19 cellular contexts compared by ENCODE assay signal in the genomic region with DNA sequence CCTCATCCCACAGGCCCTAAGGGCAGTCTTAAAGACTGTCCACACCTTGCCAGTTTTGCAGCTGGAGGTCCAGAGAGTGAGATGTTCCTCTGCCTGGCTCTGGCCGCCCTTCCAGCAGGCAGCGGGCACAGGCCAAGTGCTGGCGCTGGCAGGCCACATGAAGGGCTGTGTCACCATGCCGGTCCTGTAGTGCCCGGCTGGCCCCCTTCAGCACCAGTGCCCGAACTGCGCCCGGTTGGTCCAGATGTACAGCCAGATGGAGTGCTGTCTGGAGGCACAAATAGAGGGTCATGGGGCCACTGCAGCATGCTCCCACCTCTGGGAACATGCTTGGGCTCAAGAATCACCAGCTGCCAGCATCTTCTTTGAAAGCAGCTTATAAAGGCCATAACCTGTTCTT. TPM values are rescaled to one million over a fixed set of nuclear protein-coding genes. Genes with fewer than 3 reads are reported as not detected.
DNase-seq lines count a peak whose midpoint lies in the region; ATAC-seq, FAIRE-seq and TF ChIP-seq lines count a peak whose summit lies in the region.
"Had no signal": no experiment of that assay in that cellular context is flagged by ENCODE, and none has a peak within 500 bp of the region (broad histone marks: within the 10 kb centered on the region; RNA-seq: fewer than 3 reads in every experiment).

No MANE protein-coding gene starts in this region.

- no peak for TF ChIP-seq EP300 in GM12878 (IDR thresholded peaks at IDR 0.05; ENCODE audit: borderline replicate concordance in 1 of 2, control insufficient read depth in 1 of 2, low read depth in 2 of 2, low read length in 2 of 2)

- no peaks in the 10 kb centered on the region for H3K9me3 ChIP-seq in BLaER1 treated with 17β-estradiol and CSF1 and Interleukin-3, amounts not matched to agents 10 nM and 100 nM (replicated peaks in 1 of 11)
- no peaks in the 10 kb centered on the region for H3K9me3 ChIP-seq in GM12878 (replicated peaks; ENCODE audit: control insufficient read depth, insufficient read depth, low read length)
- H3K9me3 ChIP-seq: mucosa of descending colon, ovary, sigmoid colon, thyroid gland had no signal

- TF ChIP-seq RAD21 in GM12878 (IDR thresholded peaks at IDR 0.05; ENCODE audit: insufficient read depth, low read depth, low read length) = no peak

- DNase-seq in GM12878 (ENCODE audit: low read depth, low spot score) = no peak
- no peak for DNase-seq in NCI-H748 (lab: John Stamatoyannopoulos, UW; ENCODE audit: unreplicated experiment)
- DNase-seq: activated CD4-positive, alpha-beta T cell treated with anti-CD3 and anti-CD28 coated beads, Interleukin-2, amount 50 U/mL, for 48 hours; foreskin melanocyte; GF-D8; H9; KG1; mucosa of descending colon; NCI-H1105 treated with DMSO at 0.1 percent for 48 hours; NCI-H748 treated with DMSO at 0.1 percent for 48 hours; ovary; sigmoid colon; thyroid gland had no signal

- peak overlapping the region in 5 of 11 experiments; percentile 11 to 94 (median 90); a peak in 3 of 22 replicates for H3K27ac ChIP-seq in BLaER1 treated with 17β-estradiol and CSF1 and Interleukin-3, amounts not matched to agents 10 nM and 100 nM
- H3K27ac ChIP-seq in GM12878 (ENCODE audit: control insufficient read depth, insufficient read depth) = peak overlapping the region; percentile 99
- H3K27ac ChIP-seq: ovary, sigmoid colon, thyroid gland had no signal

- WGBS in GM12878 (ENCODE audit: insufficient coverage, insufficient replicate concordance, low lambda C conversion rate, missing lambda C conversion rate) = 76% methylated on average over 8 of the region's 8 CpGs

- BruUV-seq in GM12878 (replicated peaks; lab: Mats Ljungman, UMichigan) = no TSS peak

- H4K20me1 ChIP-seq in BLaER1 treated with 17β-estradiol and CSF1 and Interleukin-3, amounts not matched to agents 10 nM and 100 nM = peaks cover 19 to 70% (median 62%) of the 10 kb centered on the region in 11 experiments; a peak in 21 of 22 replicates
- no peaks in the 10 kb centered on the region for H4K20me1 ChIP-seq in GM12878 (ENCODE audit: control insufficient read depth, insufficient read depth)

- H3K4me3 ChIP-seq in BLaER1 treated with 17β-estradiol and CSF1 and Interleukin-3, amounts not matched to agents 10 nM and 100 nM = peak overlapping the region in 5 of 10 experiments; percentile 72 to 96 (median 94); a peak in 9 of 20 replicates
- H3K4me3 ChIP-seq in GM12875 (ENCODE audit: low read depth, low read length) = peak overlapping the region; percentile 77
- peak overlapping the region; percentile 98 for H3K4me3 ChIP-seq in GM12878
- H3K4me3 ChIP-seq: mucosa of descending colon, ovary, sigmoid colon, thyroid gland had no signal

- H3K4me1 ChIP-seq in BLaER1 treated with 17β-estradiol and CSF1 and Interleukin-3, amounts not matched to agents 10 nM and 100 nM = peaks cover 62 to 73% (median 69%) of the 10 kb centered on the region in 10 experiments
- peaks cover 62% of the 10 kb centered on the region for H3K4me1 ChIP-seq in GM12878 (ENCODE audit: control insufficient read depth, insufficient read depth, low read length)

- no peaks in the 10 kb centered on the region for H3K27me3 ChIP-seq in BLaER1 treated with 17β-estradiol and CSF1 and Interleukin-3, amounts not matched to agents 10 nM and 100 nM
- no peaks in the 10 kb centered on the region for H3K27me3 ChIP-seq in GM12878 (replicated peaks in 1 of 2; ENCODE audit: control insufficient read depth in 2 of 2, insufficient read depth in 2 of 2, low read length in 1 of 2)
- H3K27me3 ChIP-seq: ovary, sigmoid colon, thyroid gland had no signal

- no peak for TF ChIP-seq POLR2A in GM12878 (IDR thresholded peaks at IDR 0.05; ENCODE audit: low read depth, low read length)

- TF ChIP-seq CTCF in GM12875 (IDR thresholded peaks at IDR 0.05; ENCODE audit: borderline replicate concordance, insufficient read depth, low read depth, low read length) = no peak
- TF ChIP-seq CTCF in GM12878 (IDR thresholded peaks at IDR 0.05 in 2 of 3, conservative IDR thresholded peaks at IDR 0.05 in 1 of 3; ENCODE audit: control insufficient read depth in 2 of 3, extremely low read depth in 1 of 3, insufficient read depth in 1 of 3, low read depth in 3 of 3, low read length in 3 of 3) = no peak

- intact Hi-C loops in GM12878 (cut with micrococcal nuclease; ENCODE audit: unreplicated experiment) = no loop called here

- FAIRE-seq in GM12878 (lab: Jason Lieb, UNC) = no peak
- FAIRE-seq: endothelial cell of umbilical vein had no signal

- ATAC-seq in GM12878 (no peak), HG02588 (IDR thresholded peaks at IDR 0.05; ENCODE audit: unreplicated experiment) (no peak), GM21576 (IDR thresholded peaks at IDR 0.05; ENCODE audit: unreplicated experiment) (no peak)
- ATAC-seq: left lobe of liver, mucosa of descending colon had no signal

- CTCF ChIA-PET in GM12878 (lab: Yijun Ruan, JAX) = interaction anchor here (1.2 to 2.5 kb wide), 13 partner anchors 8 to 164 kb away, joined by 3 to 24 read pairs (median 5); partner anchors contain the start of gene HSP90AB1

- H3K4me2 ChIP-seq in BLaER1 treated with 17β-estradiol and CSF1 and Interleukin-3, amounts not matched to agents 10 nM and 100 nM = peak overlapping the region; percentile 95 to 100 (median 99); a peak in 20 of 22 replicates
- peak overlapping the region; percentile 98 for H3K4me2 ChIP-seq in GM12878 (ENCODE audit: control insufficient read depth, insufficient read depth)

- H3K79me2 ChIP-seq in GM12878 (ENCODE audit: control insufficient read depth, insufficient read depth, low read length) = peaks cover 82% of the 10 kb centered on the region

- POLR2A ChIA-PET in GM12878 (lab: Charles Lee) = interaction anchor here (0.6 to 10.7 kb wide), 7 partner anchors 10 to 188 kb away, joined by 4 to 131 read pairs (median 8); partner anchors contain the start of genes HSP90AB1 and SLC29A1

- SMC1A ChIA-PET in GM12878 (lab: Charles Lee; ENCODE audit: uncharacterized antibody, unreplicated experiment) = interaction anchor here (1.3 to 2.2 kb wide), 4 partner anchors 14 to 166 kb away, joined by 3 to 18 read pairs (median 5); partner anchors contain the start of gene HSP90AB1

- RAD21 ChIA-PET in GM12878 (lab: Charles Lee; ENCODE audit: unreplicated experiment) = interaction anchor here (0.7 to 2.2 kb wide), 8 partner anchors 8 to 85 kb away, joined by 3 to 12 read pairs (median 5); partner anchors contain the start of genes HSP90AB1 and SLC29A1

- H2AFZ ChIP-seq in GM12878 (ENCODE audit: control insufficient read depth, low read depth, low read length) = no peak overlapping the region

- peaks cover 37 to 54% (median 46%) of the 10 kb centered on the region in 11 experiments for H3K36me3 ChIP-seq in BLaER1 treated with 17β-estradiol and CSF1 and Interleukin-3, amounts not matched to agents 10 nM and 100 nM
- H3K36me3 ChIP-seq in GM12878 (ENCODE audit: control insufficient read depth in 2 of 2, insufficient read depth in 2 of 2, low read length in 1 of 2) = peaks cover 13 to 21% of the 10 kb centered on the region in 2 experiments
- H3K36me3 ChIP-seq: ovary had no signal

- in situ Hi-C loops in GM12878 (cut with MboI) = no loop called here

- peak overlapping the region; percentile 16 to 95 (median 91); a peak in 11 of 22 replicates for H3K9ac ChIP-seq in BLaER1 treated with 17β-estradiol and CSF1 and Interleukin-3, amounts not matched to agents 10 nM and 100 nM
- peak overlapping the region; percentile 90 for H3K9ac ChIP-seq in GM12878 (ENCODE audit: control insufficient read depth, insufficient read depth, low read length)

RNA-seq across cellular contexts. Expression of gene NFKBIE, which starts 3.8 kb away (rescaled TPM):
- total RNA-seq in GM12878 (2013; cell fraction: nucleolus; rRNA removed) = 127 and 202 TPM in 2 replicates
- total RNA-seq in GM12878 (2014; rRNA removed) (45.1 and 47.0 TPM in 2 replicates), GM12878 (2014; rRNA removed; fragmentation: Illumina TruSeq; extraction: Trizol) (39.5 and 43.2 TPM in 2 replicates), GM12878 (2021) (53.6 and 57.0 TPM in 2 replicates)
- 13.6 TPM for polyA plus RNA-seq in GM12878 (2011; ENCODE audit: low read depth)
- polyA plus RNA-seq in GM12878 (2011; rRNA removed) (106 and 126 TPM in 2 replicates), GM12878 (2014; fragmentation: Illumina TruSeq; extraction: Trizol) (34.5 and 38.1 TPM in 2 replicates), GM12878 (2014; fragmentation: Nextera tagmentation; extraction: Ambion mirVana) (10 to 100 TPM; 10.4 to 26.0 TPM), GM12878 (2014; rRNA removed) (52.4 and 60.3 TPM in 2 replicates), GM12878 (2016; fragmentation: Nextera tagmentation; extraction: Ambion mirVana) (10 to 100 TPM; 30.4 to 30.6 TPM)
- polyA plus RNA-seq in GM12878 (2011; cell fraction: cytosol; rRNA removed) = 111 and 125 TPM in 2 replicates
- polyA plus RNA-seq in GM12878 (2011; cell fraction: nucleus; rRNA removed) = 154 TPM in 2 replicates
- 36.7 and 71.2 TPM in 2 replicates for polyA plus RNA-seq in GM12878 (2012)
- polyA minus RNA-seq in GM12878 (2011; rRNA and poly(A)+ RNA removed) = 61.6 and 113 TPM in 2 replicates
- 36.5 and 58.5 TPM in 2 replicates for polyA minus RNA-seq in GM12878 (2011; cell fraction: cytosol; rRNA and poly(A)+ RNA removed)
- polyA minus RNA-seq in GM12878 (2011; cell fraction: nucleus; rRNA and poly(A)+ RNA removed) = 67.9 and 93.8 TPM in 2 replicates

RNA-seq across cellular contexts. Expression of gene SLC35B2, which starts 4.3 kb away (rescaled TPM):
- 34.4 and 37.1 TPM in 2 replicates for total RNA-seq in GM12878 (2013; cell fraction: nucleolus; rRNA removed)
- total RNA-seq in GM12878 (2014; rRNA removed) (34.1 and 35.1 TPM in 2 replicates), GM12878 (2014; rRNA removed; fragmentation: Illumina TruSeq; extraction: Trizol) (24.3 and 25.1 TPM in 2 replicates), GM12878 (2021) (33.5 and 35.8 TPM in 2 replicates)
- polyA plus RNA-seq in GM12878 (2011; ENCODE audit: low read depth) = 23.1 TPM
- polyA plus RNA-seq in GM12878 (2011; rRNA removed) (19.7 and 32.2 TPM in 2 replicates), GM12878 (2014; fragmentation: Illumina TruSeq; extraction: Trizol) (23.9 and 35.2 TPM in 2 replicates), GM12878 (2014; fragmentation: Nextera tagmentation; extraction: Ambion mirVana) (10 to 100 TPM; 11.3 to 14.9 TPM), GM12878 (2014; rRNA removed) (45.2 and 45.4 TPM in 2 replicates), GM12878 (2016; fragmentation: Nextera tagmentation; extraction: Ambion mirVana) (10 to 100 TPM; 39.5 to 40.8 TPM)
- polyA plus RNA-seq in GM12878 (2011; cell fraction: cytosol; rRNA removed) = 48.8 and 53.9 TPM in 2 replicates
- 89.8 and 144 TPM in 2 replicates for polyA plus RNA-seq in GM12878 (2011; cell fraction: nucleus; rRNA removed)
- polyA plus RNA-seq in GM12878 (2012) = 38.5 and 38.9 TPM in 2 replicates
- polyA minus RNA-seq in GM12878 (2011; rRNA and poly(A)+ RNA removed) = 17.3 and 33.3 TPM in 2 replicates
- polyA minus RNA-seq in GM12878 (2011; cell fraction: cytosol; rRNA and poly(A)+ RNA removed) = 5.2 and 7.0 TPM in 2 replicates
- polyA minus RNA-seq in GM12878 (2011; cell fraction: nucleus; rRNA and poly(A)+ RNA removed) = 19.7 and 27.3 TPM in 2 replicates

RNA-seq across cellular contexts. Expression of gene TMEM151B, which starts 8.7 kb away (rescaled TPM):
- 0.29 and 0.52 TPM in 2 replicates for total RNA-seq in GM12878 (2013; cell fraction: nucleolus; rRNA removed)
- under 0.01 TPM in 1 of 2 replicates, not detected in the other for total RNA-seq in GM12878 (2014; rRNA removed)
- total RNA-seq in GM12878 (2014; rRNA removed; fragmentation: Illumina TruSeq; extraction: Trizol) = not detected in 2 replicates
- not detected in 2 replicates for total RNA-seq in GM12878 (2021)
- polyA plus RNA-seq in GM12878 (2011; ENCODE audit: low read depth) = not detected
- polyA plus RNA-seq in GM12878 (2011; rRNA removed) = 0.13 and 0.19 TPM in 2 replicates
- polyA plus RNA-seq in GM12878 (2011; cell fraction: cytosol; rRNA removed) = 0.18 and 0.22 TPM in 2 replicates
- polyA plus RNA-seq in GM12878 (2011; cell fraction: nucleus; rRNA removed) = 1.4 and 1.6 TPM in 2 replicates
- polyA plus RNA-seq in GM12878 (2012) = 0.46 and 0.68 TPM in 2 replicates
- polyA plus RNA-seq in GM12878 (2014; fragmentation: Illumina TruSeq; extraction: Trizol) = 0.04 TPM in 1 of 2 replicates, not detected in the other
- not detected for polyA plus RNA-seq in GM12878 (2014; fragmentation: Nextera tagmentation; extraction: Ambion mirVana)
- polyA plus RNA-seq in GM12878 (2014; rRNA removed) = 0.01 and 0.08 TPM in 2 replicates
- under 1 TPM in 1 of 2 experiments, not detected in 1; 0.05 TPM for polyA plus RNA-seq in GM12878 (2016; fragmentation: Nextera tagmentation; extraction: Ambion mirVana)
- 0.07 and 0.41 TPM in 2 replicates for polyA minus RNA-seq in GM12878 (2011; rRNA and poly(A)+ RNA removed)
- polyA minus RNA-seq in GM12878 (2011; cell fraction: cytosol; rRNA and poly(A)+ RNA removed) = not detected in 2 replicates
- polyA minus RNA-seq in GM12878 (2011; cell fraction: nucleus; rRNA and poly(A)+ RNA removed) = 0.36 and 0.86 TPM in 2 replicates
- total RNA-seq: left lobe of liver, thyroid gland had no signal

RNA-seq across cellular contexts. Expression of gene HSP90AB1, which starts 14.7 kb away (rescaled TPM):
- total RNA-seq in GM12878 (2013; cell fraction: nucleolus; rRNA removed) = 295 and 318 TPM in 2 replicates
- total RNA-seq in GM12878 (2014; rRNA removed) (1,125 and 1,245 TPM in 2 replicates), GM12878 (2014; rRNA removed; fragmentation: Illumina TruSeq; extraction: Trizol) (1,212 and 1,260 TPM in 2 replicates), GM12878 (2021) (1,166 and 1,167 TPM in 2 replicates)
- 830 TPM for polyA plus RNA-seq in GM12878 (2011; ENCODE audit: low read depth)
- polyA plus RNA-seq in GM12878 (2011; rRNA removed) (1,290 and 1,505 TPM in 2 replicates), GM12878 (2014; fragmentation: Illumina TruSeq; extraction: Trizol) (1,676 and 1,846 TPM in 2 replicates), GM12878 (2014; fragmentation: Nextera tagmentation; extraction: Ambion mirVana) (1,000 to 10,000 TPM; 1,089 to 1,682 TPM), GM12878 (2014; rRNA removed) (960 and 988 TPM in 2 replicates), GM12878 (2016; fragmentation: Nextera tagmentation; extraction: Ambion mirVana) (1,000 to 10,000 TPM; 1,078 to 1,109 TPM)
- polyA plus RNA-seq in GM12878 (2011; cell fraction: cytosol; rRNA removed) = 1,040 and 1,248 TPM in 2 replicates
- 565 and 804 TPM in 2 replicates for polyA plus RNA-seq in GM12878 (2011; cell fraction: nucleus; rRNA removed)
- polyA plus RNA-seq in GM12878 (2012) = 750 and 926 TPM in 2 replicates
- polyA minus RNA-seq in GM12878 (2011; rRNA and poly(A)+ RNA removed) = 1,120 and 1,147 TPM in 2 replicates
- polyA minus RNA-seq in GM12878 (2011; cell fraction: cytosol; rRNA and poly(A)+ RNA removed) = 408 and 462 TPM in 2 replicates
- polyA minus RNA-seq in GM12878 (2011; cell fraction: nucleus; rRNA and poly(A)+ RNA removed) = 114 and 165 TPM in 2 replicates

RNA-seq across cellular contexts. Expression of gene SLC29A1, which starts 38.2 kb away (rescaled TPM):
- total RNA-seq in GM12878 (2013; cell fraction: nucleolus; rRNA removed) = 127 and 138 TPM in 2 replicates
- total RNA-seq in GM12878 (2014; rRNA removed) (54.7 and 63.9 TPM in 2 replicates), GM12878 (2014; rRNA removed; fragmentation: Illumina TruSeq; extraction: Trizol) (33.2 and 34.6 TPM in 2 replicates), GM12878 (2021) (71.7 and 79.5 TPM in 2 replicates)
- 29.0 TPM for polyA plus RNA-seq in GM12878 (2011; ENCODE audit: low read depth)
- polyA plus RNA-seq in GM12878 (2011; rRNA removed) (64.1 and 132 TPM in 2 replicates), GM12878 (2014; fragmentation: Illumina TruSeq; extraction: Trizol) (64.8 and 111 TPM in 2 replicates), GM12878 (2014; fragmentation: Nextera tagmentation; extraction: Ambion mirVana) (10 to 100 TPM in 1 of 2 experiments, 1 to 10 TPM in 1; 10.0 to 15.7 TPM), GM12878 (2014; rRNA removed) (120 and 121 TPM in 2 replicates), GM12878 (2016; fragmentation: Nextera tagmentation; extraction: Ambion mirVana) (100 to 1,000 TPM; 107 to 111 TPM)
- 183 and 202 TPM in 2 replicates for polyA plus RNA-seq in GM12878 (2011; cell fraction: cytosol; rRNA removed)
- polyA plus RNA-seq in GM12878 (2011; cell fraction: nucleus; rRNA removed) = 406 and 468 TPM in 2 replicates
- polyA plus RNA-seq in GM12878 (2012) = 48.6 and 53.5 TPM in 2 replicates
- polyA minus RNA-seq in GM12878 (2011; rRNA and poly(A)+ RNA removed) = 158 and 166 TPM in 2 replicates
- 37.8 and 38.3 TPM in 2 replicates for polyA minus RNA-seq in GM12878 (2011; cell fraction: cytosol; rRNA and poly(A)+ RNA removed)
- 58.9 and 105 TPM in 2 replicates for polyA minus RNA-seq in GM12878 (2011; cell fraction: nucleus; rRNA and poly(A)+ RNA removed)
